15 cellular contexts compared by ENCODE assay signal in genomic region chr12:52074656-52075408, GRCh38. TPM values are rescaled to one million over a fixed set of nuclear protein-coding genes. Genes with fewer than 3 reads are reported as not detected.
DNase-seq lines count a peak whose midpoint lies in the region; ATAC-seq and TF ChIP-seq lines count a peak whose summit lies in the region.
"Had no signal": no experiment of that assay in that cellular context is flagged by ENCODE, and none has a peak within 500 bp of the region (broad histone marks: within the 10 kb centered on the region; RNA-seq: fewer than 3 reads in every experiment).

No MANE protein-coding gene starts in this region.

- DNase-seq in left ventricle myocardium inferior: no peak
- no peak for DNase-seq in Right ventricle myocardium inferior (ENCODE audit: missing footprints)
- peak; percentile 80 for DNase-seq in NCI-H69 (lab: John Stamatoyannopoulos, UW)
- no peak for DNase-seq in lung (ENCODE audit: low spot score)
- DNase-seq in occipital lobe (lab: John Stamatoyannopoulos, UW): no peak
- DNase-seq: activated CD8-positive, alpha-beta memory T cell treated with anti-CD3 and anti-CD28 coated beads for 24 hours; Calu3; SIG-M5; stimulated activated CD4-positive, alpha-beta T cell treated with anti-CD3 and anti-CD28 coated beads, Interleukin-2, amount 100 ng/mL, for 24 hours had no signal

- H3K4me3 ChIP-seq in left ventricle myocardium inferior (no peak overlapping the region), lung (no peak overlapping the region)
- H3K4me3 ChIP-seq: cardiac muscle cell had no signal

- H3K4me1 ChIP-seq in left ventricle myocardium inferior: peaks cover 57% of the 10 kb centered on the region
- H3K4me1 ChIP-seq in lung (ENCODE audit: control insufficient read depth in 2 of 2, insufficient read depth in 2 of 2, low read length in 2 of 2): peaks cover 4 to 5% of the 10 kb centered on the region in 2 donors

- H3K27me3 ChIP-seq in left ventricle myocardium inferior (ENCODE audit: low read depth) (no peaks in the 10 kb centered on the region), lung (ENCODE audit: control insufficient read depth, insufficient read depth) (no peaks in the 10 kb centered on the region)
- H3K27me3 ChIP-seq: cardiac muscle cell had no signal

- peaks cover 54% of the 10 kb centered on the region for H3K36me3 ChIP-seq in left ventricle myocardium inferior
- H3K36me3 ChIP-seq in lung (ENCODE audit: control insufficient read depth in 2 of 2, insufficient read depth in 2 of 2, low read length in 2 of 2): peaks cover 0 to 46% of the 10 kb centered on the region in 2 donors

- WGBS in lung, 2 donors: 87 to 95% methylated on average over 9 of the region's 9 CpGs

- intact Hi-C loops in left ventricle myocardium inferior (cut with micrococcal nuclease) (no loop called here), Right ventricle myocardium inferior (cut with DNase I) (no loop called here)

- TF ChIP-seq CTCF in left ventricle myocardium inferior (IDR thresholded peaks at IDR 0.05; ENCODE audit: borderline replicate concordance) (no peak), lung (IDR thresholded peaks at IDR 0.05; ENCODE audit: control extremely low read depth, extremely low read depth) (no peak)

- H3K9me3 ChIP-seq in left ventricle myocardium inferior (replicated peaks) (no peaks in the 10 kb centered on the region), lung (ENCODE audit: control insufficient read depth in 2 of 2, insufficient read depth in 1 of 2, low read length in 1 of 2) (no peaks in the 10 kb centered on the region)

- ATAC-seq in Right ventricle myocardium inferior (no peak), lung (ENCODE audit: insufficient read depth, low FRiP score) (peak; percentile 6), GM19023 (IDR thresholded peaks at IDR 0.05; ENCODE audit: unreplicated experiment) (no peak), HG02840 (IDR thresholded peaks at IDR 0.05; ENCODE audit: low FRiP score, unreplicated experiment) (no peak), GM18867 (IDR thresholded peaks at IDR 0.05; ENCODE audit: unreplicated experiment) (no peak)
- ATAC-seq: activated T-helper 17 cell treated with anti-CD3 and anti-CD28 coated beads, Interleukin-2, amount 50 U/mL, for 72 hours; right cardiac atrium had no signal

- peak overlapping the region; percentile 37 for H3K27ac ChIP-seq in left ventricle myocardium inferior (replicated peaks)
- peak overlapping the region in 1 of 2 donors; percentile 50 for H3K27ac ChIP-seq in lung (ENCODE audit: low read depth in 1 of 2, low read length in 1 of 2)
- H3K27ac ChIP-seq: cardiac muscle cell had no signal

RNA-seq across cellular contexts. Expression of gene SMIM41, which starts 4.7 kb away (rescaled TPM):
- total RNA-seq in left ventricle myocardium inferior (0.30 TPM), Right ventricle myocardium inferior (0.16 TPM), lung (1 to 10 TPM; 2.2 to 6.5 TPM), occipital lobe (not detected)
- 1 to 10 TPM; 1.9 to 7.6 TPM for polyA plus RNA-seq in lung
- total RNA-seq: activated T-helper 17 cell treated with anti-CD3 and anti-CD28 coated beads, Interleukin-2, amount 50 U/mL, for 72 hours; Calu3; cardiac muscle cell had no signal
- polyA plus RNA-seq: cardiac muscle cell had no signal

RNA-seq across cellular contexts. Expression of gene ATG101, which starts 5.1 kb away (rescaled TPM):
- 23.8 TPM for total RNA-seq in left ventricle myocardium inferior
- total RNA-seq in Right ventricle myocardium inferior: 24.9 TPM
- total RNA-seq in lung: 10 to 100 TPM; 22.1 to 37.2 TPM
- 10 to 100 TPM; 36.2 to 64.3 TPM for polyA plus RNA-seq in lung
- total RNA-seq in occipital lobe: 19.5 TPM

RNA-seq across cellular contexts. Expression of gene NR4A1, which starts 23.6 kb away (rescaled TPM):
- total RNA-seq in left ventricle myocardium inferior (55.5 TPM), Right ventricle myocardium inferior (40.6 TPM), lung (10 to 100 TPM; 56.8 to 77.9 TPM), occipital lobe (5.8 TPM)
- polyA plus RNA-seq in lung: 10 to 100 TPM; 45.1 to 67.3 TPM
